8 cellular contexts compared by ENCODE assay signal in genomic region chr16:57187508-57187854, GRCh38. TPM values are rescaled to one million over a fixed set of nuclear protein-coding genes. Genes with fewer than 3 reads are reported as not detected.
DNase-seq lines count a peak whose midpoint lies in the region; ATAC-seq and TF ChIP-seq lines count a peak whose summit lies in the region.

No MANE protein-coding gene starts in this region.

- CTCF ChIA-PET in activated naive CD4-positive, alpha-beta T cell treated with anti-CD3 and anti-CD28 coated beads for 36 hours (lab: Charles Lee), result interaction anchor here (1.1 to 1.4 kb wide), 2 partner anchors 95 to 576 kb away, joined by 3 to 4 read pairs; partner anchors contain the start of gene CPNE2

- H3K27ac Mint-ChIP-seq in activated naive CD4-positive, alpha-beta T cell treated with anti-CD3 and anti-CD28 coated beads for 36 hours, result peak overlapping the region; percentile 95

- peaks cover 5 to 35% (median 31%) of the 10 kb centered on the region in 5 donors for H3K4me1 ChIP-seq in subcutaneous abdominal adipose tissue (ENCODE audit: control insufficient read depth in 5 of 5, insufficient read depth in 5 of 5, low read length in 5 of 5)

- no peaks in the 10 kb centered on the region for H3K9me3 Mint-ChIP-seq in activated naive CD4-positive, alpha-beta T cell treated with anti-CD3 and anti-CD28 coated beads for 36 hours

- H3K27me3 Mint-ChIP-seq in activated naive CD4-positive, alpha-beta T cell treated with anti-CD3 and anti-CD28 coated beads for 36 hours (ENCODE audit: low read depth), result no peaks in the 10 kb centered on the region

- peaks cover 6% of the 10 kb centered on the region for H3K36me3 Mint-ChIP-seq in activated naive CD4-positive, alpha-beta T cell treated with anti-CD3 and anti-CD28 coated beads for 36 hours (ENCODE audit: low read depth)

- peak overlapping the region; percentile 81 to 96 (median 93) for H3K9ac ChIP-seq in subcutaneous abdominal adipose tissue (ENCODE audit: low read length in 5 of 5)

- H3K4me3 ChIP-seq in WI38 (ENCODE audit: low read depth, low read length) (peak overlapping the region; percentile 97), iPS-11a (ENCODE audit: low read depth, low read length) (peak overlapping the region; percentile 84), subcutaneous abdominal adipose tissue (ENCODE audit: low read depth in 1 of 5, low read length in 5 of 5) (peak overlapping the region; percentile 84 to 99 (median 90))

- H3K27ac ChIP-seq in subcutaneous abdominal adipose tissue (ENCODE audit: low read depth, low read length), result peak overlapping the region; percentile 85

- peaks cover 0 to 2% (median 0%) of the 10 kb centered on the region in 5 donors for H3K36me3 ChIP-seq in subcutaneous abdominal adipose tissue (ENCODE audit: control insufficient read depth in 5 of 5, insufficient read depth in 5 of 5, low read length in 5 of 5)

- no peak for ATAC-seq in GM21526 (IDR thresholded peaks at IDR 0.05; ENCODE audit: low FRiP score, unreplicated experiment)

- H3K9me3 ChIP-seq in subcutaneous abdominal adipose tissue (ENCODE audit: control insufficient read depth in 5 of 5, low read length in 5 of 5), result no peaks in the 10 kb centered on the region

- intact Hi-C loops in activated naive CD4-positive, alpha-beta T cell treated with anti-CD3 and anti-CD28 coated beads for 36 hours (cut with micrococcal nuclease), result loop anchor here (2.0 to 5.0 kb wide), 2 partner anchors 97 to 230 kb away; partner anchors contain the start of gene PLLP

- H3K4me1 Mint-ChIP-seq in activated naive CD4-positive, alpha-beta T cell treated with anti-CD3 and anti-CD28 coated beads for 36 hours (ENCODE audit: low read depth), result peaks cover 47% of the 10 kb centered on the region

- peak; percentile 31 for DNase-seq in activated naive CD4-positive, alpha-beta T cell treated with anti-CD3 and anti-CD28 coated beads for 36 hours
- no peak for DNase-seq in activated naive CD4-positive, alpha-beta T cell treated with anti-CD3 and anti-CD28 coated beads, Interleukin-2, amount 50 U/mL, for 16 hours
- no peak for DNase-seq in NCI-H2081 treated with DMSO at 0.1 percent for 48 hours (lab: John Stamatoyannopoulos, UW)
- DNase-seq in activated gamma-delta T cell (lab: John Stamatoyannopoulos, UW), result no peak

- no peak for TF ChIP-seq CTCF in WI38 (IDR thresholded peaks at IDR 0.05; ENCODE audit: low read depth, low read length)

- H3K4me3 Mint-ChIP-seq in activated naive CD4-positive, alpha-beta T cell treated with anti-CD3 and anti-CD28 coated beads for 36 hours, result peak overlapping the region; percentile 97

- no peaks in the 10 kb centered on the region for H3K27me3 ChIP-seq in subcutaneous abdominal adipose tissue (ENCODE audit: control insufficient read depth in 5 of 5, insufficient read depth in 4 of 5, low read length in 5 of 5)

RNA-seq across cellular contexts. Expression of gene RSPRY1, which starts 1.4 kb away (rescaled TPM):
- total RNA-seq in activated naive CD4-positive, alpha-beta T cell treated with anti-CD3 and anti-CD28 coated beads for 36 hours, result 10 to 100 TPM; 25.7 to 28.7 TPM

RNA-seq across cellular contexts. Expression of gene PSME3IP1, which starts 1.6 kb away (rescaled TPM):
- 100 to 1,000 TPM; 106 to 110 TPM for total RNA-seq in activated naive CD4-positive, alpha-beta T cell treated with anti-CD3 and anti-CD28 coated beads for 36 hours

RNA-seq across cellular contexts. Expression of gene ARL2BP, which starts 57.6 kb away (rescaled TPM):
- 10 to 100 TPM; 11.0 to 11.2 TPM for total RNA-seq in activated naive CD4-positive, alpha-beta T cell treated with anti-CD3 and anti-CD28 coated beads for 36 hours
